Comparison of ENCODE assay signal across 8 cellular contexts in the genomic region with DNA sequence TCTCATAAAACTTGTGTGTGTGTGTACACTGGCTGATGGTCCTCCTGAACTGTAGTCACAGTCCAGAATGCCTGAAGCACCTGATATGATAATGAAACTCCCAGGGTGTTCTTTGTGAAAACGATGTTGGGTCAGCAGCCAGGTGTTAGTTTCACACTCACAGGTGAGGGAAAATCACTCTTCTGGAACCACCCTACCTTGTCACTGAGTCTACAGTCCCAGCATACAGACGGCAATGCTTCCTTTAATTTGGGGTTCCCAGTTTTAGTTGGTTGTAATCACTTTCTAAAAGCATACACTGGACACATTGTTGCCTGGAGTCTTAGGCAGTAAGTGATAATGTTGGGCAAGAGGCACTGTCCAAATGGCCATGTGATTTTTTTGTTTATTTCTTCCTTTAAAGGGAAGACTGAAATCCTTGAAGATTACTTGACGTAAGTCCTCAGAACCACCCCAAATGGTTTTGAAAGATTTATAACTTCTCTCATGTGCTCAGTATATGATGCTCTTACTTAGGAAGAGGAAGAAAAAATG. TPM values are rescaled to one million over a fixed set of nuclear protein-coding genes. Genes with fewer than 3 reads are reported as not detected.
DNase-seq lines count a peak whose midpoint lies in the region; ATAC-seq and TF ChIP-seq lines count a peak whose summit lies in the region.

No MANE protein-coding gene starts in this region.

- POLR2A ChIA-PET in RWPE1 (lab: Yijun Ruan, JAX; ENCODE audit: low non-redundant PET) (no interaction called here), HEK293T (lab: Yijun Ruan, JAX) (interaction anchor here (0.7 kb wide), 1 partner anchor 10 kb away, joined by 3 read pairs; no protein-coding TSS in a partner anchor)

- peaks cover 0 to 12% (median 6%) of the 10 kb centered on the region in 4 donors for H3K4me1 ChIP-seq in Peyer's patch
- H3K4me1 ChIP-seq in neutrophil (ENCODE audit: control insufficient read depth in 1 of 2, insufficient read depth in 1 of 2, low read depth in 1 of 2, low read length in 1 of 2): peaks cover 0 to 6% of the 10 kb centered on the region in 2 experiments

- H3K27me3 ChIP-seq in Peyer's patch (no peaks in the 10 kb centered on the region), neutrophil (peaks cover 27% of the 10 kb centered on the region)

- DNase-seq in Peyer's patch: peak in 1 of 3 donors; percentile 20
- no peak for DNase-seq in RWPE1 (ENCODE audit: low spot score)
- DNase-seq in HEK293T (ENCODE audit: extremely low spot score): no peak
- DNase-seq in AML-193 (lab: John Stamatoyannopoulos, UW): no peak
- DNase-seq in EL: no peak

- H3K9me3 ChIP-seq in Peyer's patch (no peaks in the 10 kb centered on the region), neutrophil (no peaks in the 10 kb centered on the region)

- CTCF ChIA-PET in RWPE1 (lab: Yijun Ruan, JAX): no interaction called here
- CTCF ChIA-PET in HEK293T (lab: Yijun Ruan, JAX): no interaction called here

- H3K36me3 ChIP-seq in Peyer's patch: no peaks in the 10 kb centered on the region
- H3K36me3 ChIP-seq in neutrophil: no peaks in the 10 kb centered on the region

- no peak for TF ChIP-seq POLR2A in Peyer's patch (IDR thresholded peaks at IDR 0.05)

- H3K4me3 ChIP-seq in Peyer's patch (no peak overlapping the region), neutrophil (ENCODE audit: low read depth in 1 of 2, low read length in 1 of 2) (no peak overlapping the region)

- ATAC-seq in GM18868 (IDR thresholded peaks at IDR 0.05; ENCODE audit: unreplicated experiment): peak; percentile 67
- ATAC-seq in HG02763 (IDR thresholded peaks at IDR 0.05; ENCODE audit: unreplicated experiment): peak; percentile 66

- peak overlapping the region; percentile 57 to 79 (median 75) for H3K27ac ChIP-seq in Peyer's patch
- peak overlapping the region; percentile 55 for H3K27ac ChIP-seq in neutrophil
- no peak overlapping the region for H3K27ac ChIP-seq in RWPE1

- TF ChIP-seq CTCF in Peyer's patch (IDR thresholded peaks at IDR 0.05) (no peak), neutrophil (IDR thresholded peaks at IDR 0.05) (no peak), RWPE1 (conservative IDR thresholded peaks at IDR 0.05; ENCODE audit: low read depth) (no peak)

TF ChIP-seq in HEK293T, 16 proteins besides CTCF, POLR2A, EP300 and RAD21:
- TF ChIP-seq NFRKB (IDR thresholded peaks at IDR 0.05): no peak
- TF ChIP-seq L3MBTL2 (conservative IDR thresholded peaks at IDR 0.05): no peak
- no peak for TF ChIP-seq LEF1 (IDR thresholded peaks at IDR 0.05; ENCODE audit: borderline replicate concordance)
- no peak for TF ChIP-seq SUZ12 (IDR thresholded peaks at IDR 0.05)
- TF ChIP-seq ARNT (IDR thresholded peaks at IDR 0.05): no peak
TF ChIP-seq in HEK293T: peak in this region for 0.

RNA-seq across cellular contexts. Expression of gene MGAT1, which starts 18.2 kb away (rescaled TPM):
- 100 to 1,000 TPM; 102 to 155 (median 144) TPM for total RNA-seq in Peyer's patch

RNA-seq across cellular contexts. Expression of gene ZFP62, which starts 40.2 kb away (rescaled TPM):
- total RNA-seq in Peyer's patch: 10 to 100 TPM; 22.4 to 45.8 (median 36.4) TPM
